9 cellular contexts compared by ENCODE assay signal in the genomic region with DNA sequence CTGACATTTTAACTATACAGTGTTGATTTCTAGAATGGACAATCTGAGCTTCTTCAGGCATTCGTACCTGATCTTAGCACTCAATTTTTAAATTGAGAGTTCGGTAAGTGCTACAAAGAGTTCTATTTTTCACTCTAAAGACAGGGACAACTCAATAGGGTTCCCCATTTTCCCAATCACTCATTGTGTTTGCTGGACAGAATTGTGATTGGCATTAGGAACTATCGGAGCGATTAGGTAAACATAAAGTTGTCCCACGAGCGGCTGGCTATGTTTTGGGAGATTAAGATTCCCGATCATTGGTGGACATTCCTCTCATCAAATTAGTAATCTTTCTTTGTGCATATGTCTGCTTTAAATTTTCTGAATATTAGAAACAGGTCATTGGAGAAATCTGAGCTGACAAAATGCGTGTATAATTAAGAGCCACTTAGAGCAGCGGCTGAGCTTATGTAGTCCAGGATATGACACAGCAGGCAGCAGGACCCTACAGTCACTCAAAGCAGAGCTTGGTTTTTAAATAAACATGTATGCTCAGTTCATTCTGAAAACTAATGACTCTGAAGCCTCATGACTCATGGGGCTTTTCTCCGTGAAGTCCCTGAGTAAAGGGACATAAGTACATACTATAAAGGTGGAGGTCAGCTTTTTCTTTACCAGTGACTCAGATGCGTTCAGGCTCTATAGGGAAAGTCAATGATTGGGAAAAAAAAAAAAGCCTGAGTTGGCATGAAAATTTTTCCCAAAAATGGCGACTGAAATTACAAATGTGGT.
DNase-seq lines count a peak whose midpoint lies in the region; ATAC-seq and FAIRE-seq lines count a peak whose summit lies in the region.
"Had no signal": no experiment of that assay in that cellular context is flagged by ENCODE, and none has a peak within 500 bp of the region (broad histone marks: within the 10 kb centered on the region; RNA-seq: fewer than 3 reads in every experiment).

No MANE protein-coding gene starts in this region.

- peak; percentile 69 for ATAC-seq in GM19328 (IDR thresholded peaks at IDR 0.05; ENCODE audit: unreplicated experiment)
- peak; percentile 80 for ATAC-seq in HG03025 (IDR thresholded peaks at IDR 0.05; ENCODE audit: low FRiP score, unreplicated experiment)

- no peak for FAIRE-seq in GM19239 (lab: Jason Lieb, UNC)
- FAIRE-seq: keratinocyte had no signal

- DNase-seq in NCI-H69 (lab: John Stamatoyannopoulos, UW) (peak; percentile 97), kidney glomerular epithelial cell (lab: John Stamatoyannopoulos, UW) (peak; percentile 60), occipital lobe (lab: John Stamatoyannopoulos, UW) (no peak), GM19239 (ENCODE audit: insufficient read length, low spot score) (no peak), foreskin melanocyte (no peak)
- DNase-seq in activated CD8-positive, alpha-beta memory T cell treated with anti-CD3 and anti-CD28 coated beads for 24 hours = no peak

Comparison
In these comparisons a context has a peak if more than half of its experiments do, and no peak if none do; other contexts are left out.
1. DNase-seq: peak in NCI-H69 (single experiment) and kidney glomerular epithelial cell (single experiment); none in occipital lobe (single experiment), GM19239 (single experiment), activated CD8-positive, alpha-beta memory T cell treated with anti-CD3 and anti-CD28 coated beads for 24 hours (single experiment) and foreskin melanocyte (single experiment).